Comparison of ENCODE assay signal across 8 cellular contexts in genomic region chr4:8315343-8316250, GRCh38. TPM values are rescaled to one million over a fixed set of nuclear protein-coding genes. Genes with fewer than 3 reads are reported as not detected.
A peak's percentile ranks its signal among the peaks of the same experiment; 100 is the strongest.
DNase-seq lines count a peak whose midpoint lies in the region; ATAC-seq, FAIRE-seq and TF ChIP-seq lines count a peak whose summit lies in the region.

No MANE protein-coding gene starts in this region.

- peak; percentile 39 for DNase-seq in AG09309 (ENCODE audit: low read depth)
- peak in 1 of 3 donors; percentile 77 for DNase-seq in right cardiac atrium
- peak; percentile 14 for DNase-seq in small intestine
- no peak for DNase-seq in globus pallidus (ENCODE audit: low spot score)
- DNase-seq in activated naive CD4-positive, alpha-beta T cell (lab: John Stamatoyannopoulos, UW) = no peak

- H3K9me3 ChIP-seq in right cardiac atrium (ENCODE audit: control insufficient read depth, low read length) (no peaks in the 10 kb centered on the region), small intestine (ENCODE audit: control insufficient read depth, low read depth) (no peaks in the 10 kb centered on the region)

- FAIRE-seq in small intestine (lab: Jason Lieb, UNC) = no peak

- no peak for TF ChIP-seq RAD21 in Ishikawa (IDR thresholded peaks at IDR 0.05; ENCODE audit: low read depth)

- H3K4me3 ChIP-seq in AG09309 (ENCODE audit: control insufficient read depth, low read depth, low read length) (no peak overlapping the region), right cardiac atrium (ENCODE audit: low read length) (no peak overlapping the region), small intestine (ENCODE audit: low read depth in 1 of 2, low read length in 2 of 2) (no peak overlapping the region)

- ATAC-seq in right cardiac atrium (peak; percentile 55 to 56), HG03520 (IDR thresholded peaks at IDR 0.05; ENCODE audit: unreplicated experiment) (no peak)

- no peaks in the 10 kb centered on the region for H3K27me3 ChIP-seq in right cardiac atrium (ENCODE audit: control insufficient read depth, insufficient read depth)
- no peaks in the 10 kb centered on the region for H3K27me3 ChIP-seq in small intestine (ENCODE audit: control insufficient read depth in 2 of 2, insufficient read depth in 2 of 2, low read length in 2 of 2)

- 40% methylated on average over 21 of the region's 21 CpGs for WGBS in right cardiac atrium
- 7 to 28% (median 17%) methylated on average over 21 of the region's 21 CpGs for WGBS in small intestine, 3 donors

- peak overlapping the region; percentile 11; the same call in 1 of the 2 replicates for H3K27ac ChIP-seq in VCaP
- H3K27ac ChIP-seq in right cardiac atrium (ENCODE audit: low read length) = no peak overlapping the region
- no peak overlapping the region for H3K27ac ChIP-seq in small intestine (ENCODE audit: low read depth in 1 of 2, low read length in 1 of 2)

- peak; percentile 84 for TF ChIP-seq EP300 in Ishikawa (IDR thresholded peaks at IDR 0.05; ENCODE audit: borderline replicate concordance)

- no peak for TF ChIP-seq CTCF in AG09309 (IDR thresholded peaks at IDR 0.05; ENCODE audit: control insufficient read depth, insufficient read depth, low read depth, low read length, missing control alignments)
- no peak for TF ChIP-seq CTCF in VCaP (conservative IDR thresholded peaks at IDR 0.05)

- H3K4me1 ChIP-seq in right cardiac atrium (ENCODE audit: control insufficient read depth, insufficient read depth, low read length) = peaks cover 17% of the 10 kb centered on the region
- H3K4me1 ChIP-seq in small intestine (ENCODE audit: control insufficient read depth in 2 of 2, insufficient read depth in 1 of 2, low read depth in 1 of 2, low read length in 1 of 2) = no peaks in the 10 kb centered on the region

- H3K36me3 ChIP-seq in small intestine (ENCODE audit: control insufficient read depth in 2 of 2, insufficient read depth in 2 of 2, low read length in 2 of 2) = no peaks in the 10 kb centered on the region

- intact Hi-C loops in right cardiac atrium (cut with DNase I) = no loop called here

TF ChIP-seq in Ishikawa, 13 proteins besides CTCF, POLR2A, EP300 and RAD21:
- peak; percentile 85 for TF ChIP-seq TEAD4 (IDR thresholded peaks at IDR 0.05)
- TF ChIP-seq USF1 (IDR thresholded peaks at IDR 0.05) = 0 out of 2 replicates have a peak, but pooled peaks have one; percentile 33
- TF ChIP-seq CREB1 (IDR thresholded peaks at IDR 0.05; ENCODE audit: low read depth) = no peak
- peak; percentile 99 for TF ChIP-seq MAX (IDR thresholded peaks at IDR 0.05)
- TF ChIP-seq TAF1 (IDR thresholded peaks at IDR 0.05; ENCODE audit: low read depth) = no peak; the same call in 1 of the 2 replicates
- TF ChIP-seq NFIC (IDR thresholded peaks at IDR 0.05) = peak; percentile 99
- TF ChIP-seq CEBPB (IDR thresholded peaks at IDR 0.05) = peak; percentile 65; the same call in 1 of the 2 replicates
- TF ChIP-seq EGR1 (IDR thresholded peaks at IDR 0.05) = no peak
- peak; percentile 76 for TF ChIP-seq FOXM1 (IDR thresholded peaks at IDR 0.05; ENCODE audit: borderline replicate concordance, low read depth)
- TF ChIP-seq ZBTB7A (IDR thresholded peaks at IDR 0.05; ENCODE audit: low read depth) = peak; percentile 97
- TF ChIP-seq TCF12 (IDR thresholded peaks at IDR 0.05; ENCODE audit: low read depth) = peak; percentile 97
- peak; percentile 59; the same call in 1 of the 2 replicates for TF ChIP-seq YY1 (IDR thresholded peaks at IDR 0.05; ENCODE audit: low read depth)
- TF ChIP-seq REST (IDR thresholded peaks at IDR 0.05; ENCODE audit: low read depth) = no peak

RNA-seq across cellular contexts. Expression of gene HTRA3, which starts 46.0 kb away (rescaled TPM):
- 100 to 1,000 TPM in 2 of 4 donors, 10 to 100 TPM in 2; 52.8 to 133 (median 96.0) TPM for total RNA-seq in right cardiac atrium
- polyA plus RNA-seq in right cardiac atrium = 80.6 TPM
- polyA plus RNA-seq in small intestine = 10 to 100 TPM in 1 of 3 donors, 1 to 10 TPM in 1, under 1 TPM in 1; 0.67 to 13.2 (median 3.8) TPM

Comparison
In these comparisons a context has a peak if more than half of its experiments do, and no peak if none do; other contexts are left out.
1. DNase-seq: peak in AG09309 (single experiment) and small intestine (single experiment); none in globus pallidus (single experiment) and activated naive CD4-positive, alpha-beta T cell (0 of 4).